7 cellular contexts compared by ENCODE assay signal in genomic region chr11:64357904-64358535, GRCh38. TPM values are rescaled to one million over a fixed set of nuclear protein-coding genes. Genes with fewer than 3 reads are reported as not detected.
DNase-seq lines count a peak whose midpoint lies in the region; ATAC-seq, FAIRE-seq and TF ChIP-seq lines count a peak whose summit lies in the region.

No MANE protein-coding gene starts in this region.

- H3K9ac ChIP-seq in skeletal muscle tissue (ENCODE audit: low read depth in 1 of 3, low read length in 3 of 3): peak overlapping the region; percentile 84 to 94 (median 90)

- 71% methylated on average over 7 of the region's 13 CpGs for WGBS in esophagus muscularis mucosa

- H3K36me3 ChIP-seq in esophagus muscularis mucosa (peaks cover 9 to 30% (median 29%) of the 10 kb centered on the region in 4 donors), skeletal muscle tissue (ENCODE audit: control insufficient read depth in 3 of 3, insufficient read depth in 3 of 3, low read length in 3 of 3) (peaks cover 11 to 21% (median 20%) of the 10 kb centered on the region in 3 donors)

- H3K27me3 ChIP-seq in esophagus muscularis mucosa: no peaks in the 10 kb centered on the region
- H3K27me3 ChIP-seq in skeletal muscle tissue (ENCODE audit: control insufficient read depth in 3 of 3, insufficient read depth in 3 of 3, low read length in 3 of 3): peaks cover 0 to 5% (median 4%) of the 10 kb centered on the region in 3 donors

- intact Hi-C loops in esophagus muscularis mucosa (cut with DNase I): no loop called here

- H3K4me1 ChIP-seq in esophagus muscularis mucosa: peaks cover 33 to 53% (median 49%) of the 10 kb centered on the region in 4 donors
- peaks cover 27 to 31% (median 28%) of the 10 kb centered on the region in 3 donors for H3K4me1 ChIP-seq in skeletal muscle tissue (ENCODE audit: control insufficient read depth in 3 of 3, insufficient read depth in 3 of 3, low read length in 3 of 3)

- H3K4me3 ChIP-seq in esophagus muscularis mucosa: peak overlapping the region; percentile 76 to 96 (median 78)
- H3K4me3 ChIP-seq in skeletal muscle tissue (ENCODE audit: low read length in 3 of 3): peak overlapping the region; percentile 76 to 96 (median 95)

- H3K9me3 ChIP-seq in esophagus muscularis mucosa: no peaks in the 10 kb centered on the region
- H3K9me3 ChIP-seq in skeletal muscle tissue (ENCODE audit: control insufficient read depth in 3 of 3, low read length in 3 of 3): no peaks in the 10 kb centered on the region

- H3K27ac ChIP-seq in esophagus muscularis mucosa (replicated peaks in 1 of 4): peak overlapping the region; percentile 83 to 89 (median 86)
- H3K27ac ChIP-seq in skeletal muscle tissue (ENCODE audit: low read depth, low read length): peak overlapping the region; percentile 86

- TF ChIP-seq CTCF in esophagus muscularis mucosa (IDR thresholded peaks at IDR 0.05): no peak
- no peak for TF ChIP-seq CTCF in D721Med (IDR thresholded peaks at IDR 0.05; ENCODE audit: insufficient read depth, missing control alignments)

- no peak for FAIRE-seq in D721Med (lab: Jason Lieb, UNC)

- no peak for ATAC-seq in GM18861 (IDR thresholded peaks at IDR 0.05; ENCODE audit: unreplicated experiment)
- no peak for ATAC-seq in HG02938 (IDR thresholded peaks at IDR 0.05; ENCODE audit: unreplicated experiment)

- no peak for TF ChIP-seq POLR2A in esophagus muscularis mucosa (IDR thresholded peaks at IDR 0.05; ENCODE audit: low read depth)

- peak; percentile 67 for DNase-seq in HT-29 (ENCODE audit: low spot score)
- DNase-seq in activated CD4-positive, CD25-positive, alpha-beta regulatory T cell treated with anti-CD3 and anti-CD28 coated beads, Interleukin-2, amount 50 U/mL, for 72 hours: peak; percentile 67
- DNase-seq in esophagus muscularis mucosa (ENCODE audit: extremely low spot score): no peak
- DNase-seq in D721Med (ENCODE audit: insufficient read length, low spot score): no peak

- TF ChIP-seq EP300 in esophagus muscularis mucosa (IDR thresholded peaks at IDR 0.05): no peak

RNA-seq across cellular contexts. Expression of gene RPS6KA4, which starts 0.9 kb away (rescaled TPM):
- 149 and 158 TPM in 2 replicates for total RNA-seq in HT-29 (2014; rRNA removed; shearing (Covaris generic))
- total RNA-seq in esophagus muscularis mucosa (10 to 100 TPM; 19.1 to 36.1 (median 26.0) TPM), skeletal muscle tissue (13.6 TPM)

RNA-seq across cellular contexts. Expression of gene CCDC88B, which starts 18.0 kb away (rescaled TPM):
- 11.4 and 12.8 TPM in 2 replicates for total RNA-seq in HT-29 (2014; rRNA removed; shearing (Covaris generic))
- total RNA-seq in esophagus muscularis mucosa: 10 to 100 TPM in 1 of 4 donors, 1 to 10 TPM in 3; 7.0 to 12.5 (median 8.2) TPM
- total RNA-seq in skeletal muscle tissue: 2.6 TPM

RNA-seq across cellular contexts. Expression of gene PRDX5, which starts 40.1 kb away (rescaled TPM):
- 254 and 276 TPM in 2 replicates for total RNA-seq in HT-29 (2014; rRNA removed; shearing (Covaris generic))
- total RNA-seq in esophagus muscularis mucosa: 100 to 1,000 TPM; 144 to 178 (median 155) TPM
- total RNA-seq in skeletal muscle tissue: 144 TPM

RNA-seq across cellular contexts. Expression of gene TRMT112, which starts 40.7 kb away (rescaled TPM):
- 503 and 525 TPM in 2 replicates for total RNA-seq in HT-29 (2014; rRNA removed; shearing (Covaris generic))
- total RNA-seq in esophagus muscularis mucosa (100 to 1,000 TPM; 202 to 281 (median 212) TPM), skeletal muscle tissue (247 TPM)

RNA-seq across cellular contexts. Expression of gene ESRRA, which starts 52.7 kb away (rescaled TPM):
- 180 TPM in 2 replicates for total RNA-seq in HT-29 (2014; rRNA removed; shearing (Covaris generic))
- total RNA-seq in esophagus muscularis mucosa (10 to 100 TPM; 63.5 to 95.8 (median 76.1) TPM), skeletal muscle tissue (35.0 TPM)

Comparison
In these comparisons a context has a peak if more than half of its experiments do, and no peak if none do; other contexts are left out.
1. DNase-seq: peak in HT-29 (single experiment) and activated CD4-positive, CD25-positive, alpha-beta regulatory T cell treated with anti-CD3 and anti-CD28 coated beads, Interleukin-2, amount 50 U/mL, for 72 hours (single experiment); none in esophagus muscularis mucosa (single experiment) and D721Med (single experiment).